ENCODE assay signal across 13 cellular contexts in genomic region chr14:22512106-22512814, GRCh38.
DNase-seq lines count a peak whose midpoint lies in the region; ATAC-seq and TF ChIP-seq lines count a peak whose summit lies in the region.
"Had no signal": no experiment of that assay in that cellular context is flagged by ENCODE, and none has a peak within 500 bp of the region (broad histone marks: within the 10 kb centered on the region; RNA-seq: fewer than 3 reads in every experiment).

No MANE protein-coding gene starts in this region.

- no peak for DNase-seq in heart right ventricle
- no peak for DNase-seq in left cardiac atrium
- DNase-seq in activated B cell treated with CpG ODN at 0.5 μM for 24 hours: no peak
- no peak for DNase-seq in uterus
- DNase-seq in hippocampal formation (lab: John Stamatoyannopoulos, UW): no peak
- DNase-seq: AML-193, GF-D8, Karpas-422, SW 1271 had no signal

- H3K4me1 ChIP-seq in heart right ventricle: peaks cover 9 to 72% (median 46%) of the 10 kb centered on the region in 9 donors
- peaks cover 66% of the 10 kb centered on the region for H3K4me1 ChIP-seq in mononuclear cell (ENCODE audit: insufficient read depth, low read length)
- H3K4me1 ChIP-seq in uterus: peaks cover 17 to 39% of the 10 kb centered on the region in 2 donors
- H3K4me1 ChIP-seq: HAP-1 had no signal

- no peak for TF ChIP-seq POLR2A in uterus (IDR thresholded peaks at IDR 0.05)

- intact Hi-C loops in heart right ventricle (cut with DNase I) (no loop called here), left cardiac atrium (cut with DNase I) (no loop called here), activated B cell treated with CpG ODN at 0.5 μM for 24 hours (cut with micrococcal nuclease) (no loop called here), uterus (cut with DNase I; ENCODE audit: low total_unique reads) (no loop called here)

- H3K27me3 ChIP-seq in heart right ventricle: peaks cover 0 to 3% (median 0%) of the 10 kb centered on the region in 7 donors
- H3K27me3 ChIP-seq in mononuclear cell (ENCODE audit: insufficient read depth, low read length): no peaks in the 10 kb centered on the region
- no peaks in the 10 kb centered on the region for H3K27me3 ChIP-seq in uterus

- H3K9me3 ChIP-seq in heart right ventricle (no peaks in the 10 kb centered on the region), mononuclear cell (ENCODE audit: low read depth, low read length) (no peaks in the 10 kb centered on the region), uterus (no peaks in the 10 kb centered on the region)
- H3K9me3 ChIP-seq: HAP-1 had no signal

- no peaks in the 10 kb centered on the region for H3K27me3 Mint-ChIP-seq in activated B cell treated with CpG ODN at 0.5 μM for 24 hours

- H3K4me3 Mint-ChIP-seq in activated B cell treated with CpG ODN at 0.5 μM for 24 hours: no peak overlapping the region

- CTCF ChIA-PET in activated B cell treated with CpG ODN at 0.5 μM for 24 hours (lab: Charles Lee): interaction anchor here (1.3 to 1.4 kb wide), 2 partner anchors 19 to 58 kb away, joined by 3 read pairs; no protein-coding TSS in a partner anchor

- H3K9me3 Mint-ChIP-seq in activated B cell treated with CpG ODN at 0.5 μM for 24 hours: no peaks in the 10 kb centered on the region

- peak overlapping the region; percentile 30 for H3K27ac Mint-ChIP-seq in activated B cell treated with CpG ODN at 0.5 μM for 24 hours

- peak in 1 of 8 donors; percentile 14 for ATAC-seq in heart right ventricle
- ATAC-seq in left cardiac atrium: no peak
- no peak for ATAC-seq in activated B cell treated with CpG ODN at 0.5 μM for 24 hours (ENCODE audit: low read depth)
- ATAC-seq in HG03442 (IDR thresholded peaks at IDR 0.05; ENCODE audit: unreplicated experiment): no peak
- no peak for ATAC-seq in GM21528 (IDR thresholded peaks at IDR 0.05; ENCODE audit: low FRiP score, unreplicated experiment)

- H3K36me3 Mint-ChIP-seq in activated B cell treated with CpG ODN at 0.5 μM for 24 hours (ENCODE audit: low read depth): no peaks in the 10 kb centered on the region

- peaks cover 93% of the 10 kb centered on the region for H3K4me1 Mint-ChIP-seq in activated B cell treated with CpG ODN at 0.5 μM for 24 hours

- H3K4me3 ChIP-seq in heart right ventricle: no peak overlapping the region
- peak overlapping the region; percentile 0 for H3K4me3 ChIP-seq in mononuclear cell (ENCODE audit: low read length)
- no peak overlapping the region for H3K4me3 ChIP-seq in uterus
- H3K4me3 ChIP-seq: HAP-1 had no signal

- WGBS in heart right ventricle, 2 donors: 68 to 71% methylated on average over 2 of the region's 2 CpGs

- POLR2A ChIA-PET in activated B cell treated with CpG ODN at 0.5 μM for 24 hours (lab: Charles Lee): interaction anchor here (1.1 to 9.9 kb wide), 4 partner anchors 12 to 44 kb away, joined by 6 to 100 read pairs (median 54); no protein-coding TSS in a partner anchor

- H3K36me3 ChIP-seq in heart right ventricle (no peaks in the 10 kb centered on the region), uterus (no peaks in the 10 kb centered on the region)
- H3K36me3 ChIP-seq: HAP-1 had no signal

- no peak for TF ChIP-seq CTCF in heart right ventricle (IDR thresholded peaks at IDR 0.05)
- no peak for TF ChIP-seq CTCF in activated B cell treated with CpG ODN at 0.5 μM for 24 hours (IDR thresholded peaks at IDR 0.05)
- TF ChIP-seq CTCF in uterus (IDR thresholded peaks at IDR 0.05): no peak

- peak overlapping the region; percentile 55 to 83 (median 74) for H3K27ac ChIP-seq in heart right ventricle
- peak overlapping the region; percentile 80 to 87 for H3K27ac ChIP-seq in uterus
